15 cellular contexts compared by ENCODE assay signal in genomic region chr15:80554526-80554925, GRCh38.
"Had no signal": no experiment of that assay in that cellular context is flagged by ENCODE, and none has a peak within 500 bp of the region (broad histone marks: within the 10 kb centered on the region; RNA-seq: fewer than 3 reads in every experiment).

No MANE protein-coding gene starts in this region.

- H3K4me1 ChIP-seq: esophagus squamous epithelium, heart right ventricle had no signal

- H3K36me3 ChIP-seq: esophagus squamous epithelium, heart right ventricle, neutrophil, thoracic aorta had no signal

- H3K27ac ChIP-seq: heart right ventricle, neutrophil, stomach, thoracic aorta had no signal

- FAIRE-seq: frontal cortex had no signal

- H3K9me3 ChIP-seq: esophagus squamous epithelium, heart right ventricle, neutrophil, stomach, thoracic aorta had no signal

- H3K4me3 ChIP-seq: esophagus squamous epithelium, heart right ventricle, stomach, thoracic aorta had no signal

- H3K27me3 ChIP-seq: esophagus squamous epithelium, heart right ventricle, stomach had no signal

- DNase-seq: effector memory CD8-positive, alpha-beta T cell; esophagus squamous epithelium; heart right ventricle; hypothalamus; islet precursor cell; mammary epithelial cell; naive thymus-derived CD4-positive, alpha-beta T cell; stimulated activated CD4-positive, alpha-beta T cell treated with anti-CD3 and anti-CD28 coated beads, Interleukin-2, amount 100 ng/mL, for 24 hours; stimulated activated naive CD4-positive, alpha-beta T cell; stomach; substantia nigra; trophoblast cell had no signal
